ENCODE assay signal across 8 cellular contexts in the genomic region with DNA sequence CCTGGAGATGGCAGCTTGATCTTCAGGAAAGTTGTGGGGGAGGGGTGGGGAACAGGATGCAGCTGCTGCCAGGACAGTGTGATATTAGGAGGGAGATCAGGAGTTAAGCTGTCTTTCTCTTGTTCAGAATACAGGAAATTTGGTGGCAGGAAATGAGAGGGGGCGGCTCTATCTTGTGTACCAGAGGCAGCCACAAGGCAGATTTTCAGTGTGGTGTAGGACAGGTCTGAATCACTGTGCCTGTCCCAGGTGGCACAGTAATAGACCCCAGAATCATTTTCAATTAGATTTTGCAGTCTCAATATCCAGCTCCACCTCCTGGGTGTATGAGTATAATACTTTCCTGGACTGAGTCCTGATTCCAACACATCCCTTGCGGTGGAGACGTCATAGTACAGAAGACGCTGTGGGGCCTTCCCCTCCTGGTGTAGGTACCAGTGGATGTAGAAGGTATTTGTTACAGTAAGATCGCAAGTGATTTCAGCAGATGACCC.
A peak's percentile ranks its signal among the peaks of the same experiment; 100 is the strongest.
DNase-seq lines count a peak whose midpoint lies in the region; ATAC-seq and TF ChIP-seq lines count a peak whose summit lies in the region.
"Not testable (repeated sequence)": the region's sequence is repeated elsewhere in the genome, so short reads cannot be mapped to it uniquely, and the experiment has no call there.

No MANE protein-coding gene starts in this region.

- H3K9me3 Mint-ChIP-seq in natural killer cell, result not testable (repeated sequence)

- not testable (repeated sequence) for H3K9me3 ChIP-seq in thymus (ENCODE audit: control insufficient read depth)

- not testable (repeated sequence) for H3K27me3 Mint-ChIP-seq in natural killer cell (ENCODE audit: low read depth in 2 of 2)

- TF ChIP-seq POLR2A in NB4 (IDR thresholded peaks at IDR 0.05; ENCODE audit: extremely low read depth, insufficient read length), result not testable (repeated sequence)

- not testable (repeated sequence) for DNase-seq in GM12864 (ENCODE audit: low read depth); natural killer cell
- DNase-seq in NB4 (ENCODE audit: low read depth), result peak; percentile 62
- peak; percentile 78 for DNase-seq in activated effector memory CD4-positive, alpha-beta T cell treated with anti-CD3 and anti-CD28 coated beads, Interleukin-2, amount 50 U/mL, for 16 hours

- TF ChIP-seq CTCF in GM12864 (IDR thresholded peaks at IDR 0.05; ENCODE audit: low read depth, low read length, missing control alignments); NB4 (IDR thresholded peaks at IDR 0.05; ENCODE audit: low read depth, low read length); VCaP (conservative IDR thresholded peaks at IDR 0.05); natural killer cell (IDR thresholded peaks at IDR 0.05): not testable (repeated sequence)

- not testable (repeated sequence) for H3K4me1 ChIP-seq in thymus (ENCODE audit: control insufficient read depth, insufficient read depth, low read length)

- H3K36me3 ChIP-seq in thymus (ENCODE audit: control insufficient read depth, insufficient read depth), result not testable (repeated sequence)

- H3K4me3 ChIP-seq in GM12864 (ENCODE audit: low read depth, low read length) (peak overlapping the region; percentile 48), thymus (ENCODE audit: low read length) (peak overlapping the region; percentile 51)
- H3K4me3 ChIP-seq in NB4 (ENCODE audit: low read depth, low read length), result not testable (repeated sequence)

- ATAC-seq in GM21619 (IDR thresholded peaks at IDR 0.05; ENCODE audit: unreplicated experiment) (peak; percentile 27), esophagus mucosa (peak; percentile 31), natural killer cell (peak; percentile 18 to 47 (median 38))

- H3K27ac ChIP-seq in VCaP (peak overlapping the region; percentile 39), thymus (ENCODE audit: low read depth) (peak overlapping the region; percentile 91)

- not testable (repeated sequence) for H3K27me3 ChIP-seq in thymus (ENCODE audit: control insufficient read depth, insufficient read depth)

- H3K36me3 Mint-ChIP-seq in natural killer cell, result not testable (repeated sequence)

- H3K27ac Mint-ChIP-seq in natural killer cell, result peak overlapping the region; percentile 89 to 95

- 24% methylated on average over 5 of the region's 5 CpGs for WGBS in thymus

- intact Hi-C loops in natural killer cell (cut with micrococcal nuclease), result not testable (repeated sequence)

- peak overlapping the region; percentile 78 for H3K4me3 Mint-ChIP-seq in natural killer cell

- peaks cover 27 to 75% of the 10 kb centered on the region in 2 donors for H3K4me1 Mint-ChIP-seq in natural killer cell
